Comparison of ENCODE assay signal across 30 cellular contexts in genomic region chrX:12089740-12090139, GRCh38. TPM values are rescaled to one million over a fixed set of nuclear protein-coding genes. Genes with fewer than 3 reads are reported as not detected.
"Had no signal": no experiment of that assay in that cellular context is flagged by ENCODE, and none has a peak within 500 bp of the region (broad histone marks: within the 10 kb centered on the region; RNA-seq: fewer than 3 reads in every experiment).

No MANE protein-coding gene starts in this region.

- H3K27me3 Mint-ChIP-seq: dendritic cell treated with granulocyte-macrophage colony-stimulating factor and Interleukin-4, amounts not matched to agents 40 ng/mL and 50 ng/mL, for 4 days; effector memory CD8-positive, alpha-beta T cell had no signal

- H3K9me3 ChIP-seq: colonic mucosa, esophagus squamous epithelium, gastrocnemius medialis, heart right ventricle, left ventricle myocardium inferior, lower lobe of right lung had no signal

- ATAC-seq: effector memory CD8-positive, alpha-beta T cell; esophagus mucosa; gastrocnemius medialis; heart right ventricle; left cardiac atrium had no signal

- H3K4me3 Mint-ChIP-seq: dendritic cell treated with granulocyte-macrophage colony-stimulating factor and Interleukin-4, amounts not matched to agents 40 ng/mL and 50 ng/mL, for 4 days; effector memory CD8-positive, alpha-beta T cell; endodermal cell; memory B cell had no signal

- H3K27me3 ChIP-seq: colonic mucosa, esophagus squamous epithelium, gastrocnemius medialis, heart right ventricle had no signal

- DNase-seq: colonic mucosa; cortex of kidney; effector CD8-positive, alpha-beta T cell; effector memory CD8-positive, alpha-beta T cell; endodermal cell; erythroblast; esophagus squamous epithelium; foreskin fibroblast; foreskin melanocyte; gastrocnemius medialis; glutamatergic neuron; head of caudate nucleus; heart right ventricle; hippocampal formation; left cardiac atrium; left ventricle myocardium inferior; lower lobe of right lung; mammary epithelial cell; mesendoderm; midbrain had no signal

- H3K4me1 ChIP-seq: colonic mucosa, esophagus squamous epithelium, gastrocnemius medialis, heart right ventricle, left ventricle myocardium inferior, lower lobe of right lung had no signal

- H3K27ac ChIP-seq: colonic mucosa, epithelial cell of prostate, esophagus squamous epithelium, gastrocnemius medialis, heart right ventricle, left ventricle myocardium inferior, lower lobe of right lung had no signal

- H3K27ac Mint-ChIP-seq: dendritic cell treated with granulocyte-macrophage colony-stimulating factor and Interleukin-4, amounts not matched to agents 40 ng/mL and 50 ng/mL, for 4 days; effector memory CD8-positive, alpha-beta T cell; endodermal cell; memory B cell had no signal

- H3K9me3 Mint-ChIP-seq: dendritic cell treated with granulocyte-macrophage colony-stimulating factor and Interleukin-4, amounts not matched to agents 40 ng/mL and 50 ng/mL, for 4 days; memory B cell had no signal

- H3K4me1 Mint-ChIP-seq: endodermal cell, memory B cell had no signal

- H3K36me3 Mint-ChIP-seq: memory B cell had no signal

- FAIRE-seq: endometrium, islet of Langerhans, keratinocyte had no signal

- H3K36me3 ChIP-seq: colonic mucosa, esophagus squamous epithelium, gastrocnemius medialis, heart right ventricle, left ventricle myocardium inferior, lower lobe of right lung had no signal

- H3K4me3 ChIP-seq: colonic mucosa, esophagus squamous epithelium, gastrocnemius medialis, heart right ventricle, left ventricle myocardium inferior, lower lobe of right lung had no signal

RNA-seq across cellular contexts. Expression of gene FRMPD4, which starts 48.5 kb away (rescaled TPM):
- total RNA-seq: dermis microvascular lymphatic vessel endothelial cell, esophagus mucosa, glomerular endothelial cell, mononuclear cell had no signal
